Comparison of ENCODE assay signal across 8 cellular contexts in genomic region chr16:28802235-28803019, GRCh38. TPM values are rescaled to one million over a fixed set of nuclear protein-coding genes. Genes with fewer than 3 reads are reported as not detected.
DNase-seq lines count a peak whose midpoint lies in the region; ATAC-seq, FAIRE-seq and TF ChIP-seq lines count a peak whose summit lies in the region.
"Not testable (repeated sequence)": the region's sequence is repeated elsewhere in the genome, so short reads cannot be mapped to it uniquely, and the experiment has no call there.

No MANE protein-coding gene starts in this region.

- DNase-seq in HT1080 (ENCODE audit: low read depth) (peak; percentile 62), SHP77 treated with DMSO at 0.1 percent for 48 hours (lab: John Stamatoyannopoulos, UW) (peak; percentile 44), caudate nucleus (lab: John Stamatoyannopoulos, UW) (peak in 35 of 61 donors; percentile 0 to 87 (median 17)), kidney glomerular epithelial cell (lab: John Stamatoyannopoulos, UW) (peak; percentile 36), small intestine (peak; percentile 76), transverse colon (peak; percentile 71)
- DNase-seq in activated CD8-positive, alpha-beta memory T cell treated with anti-CD3 and anti-CD28 coated beads for 48 hours (ENCODE audit: low read depth in 2 of 3, low spot score in 2 of 3): peak in 2 of 3 experiments; percentile 14 to 31

- WGBS in small intestine, 3 donors: 38 to 46% (median 40%) methylated on average over 5 to 7 of the region's 13 CpGs
- 63% methylated on average over 4 of the region's 13 CpGs; no CpG with 5 or more reads in 1 of the 2 donors for WGBS in transverse colon (ENCODE audit: low coverage in 1 of 2), 2 donors

- not testable (repeated sequence) for H3K9me3 ChIP-seq in small intestine (ENCODE audit: control insufficient read depth, low read depth); transverse colon

- TF ChIP-seq POLR2A in transverse colon (IDR thresholded peaks at IDR 0.05): not testable (repeated sequence)

- not testable (repeated sequence) for FAIRE-seq in small intestine (lab: Jason Lieb, UNC)

- not testable (repeated sequence) for TF ChIP-seq EP300 in transverse colon (IDR thresholded peaks at IDR 0.05; ENCODE audit: low read depth)

- not testable (repeated sequence) for H3K4me1 ChIP-seq in small intestine (ENCODE audit: control insufficient read depth in 2 of 2, insufficient read depth in 1 of 2, low read depth in 1 of 2, low read length in 1 of 2); transverse colon

- in situ Hi-C loops in transverse colon (cut with MboI; ENCODE audit: low pct_ligation_motif_present in 1 of 4, low pct_unique_long_range_greater_than_20kb in 1 of 4, low sequenced_read_pairs in 3 of 4): not testable (repeated sequence)

- ATAC-seq in GM18861 (IDR thresholded peaks at IDR 0.05; ENCODE audit: unreplicated experiment): peak; percentile 49

- H3K27me3 ChIP-seq in small intestine (ENCODE audit: control insufficient read depth in 2 of 2, insufficient read depth in 2 of 2, low read length in 2 of 2); transverse colon: not testable (repeated sequence)

- H3K36me3 ChIP-seq in small intestine (ENCODE audit: control insufficient read depth in 2 of 2, insufficient read depth in 2 of 2, low read length in 2 of 2); transverse colon: not testable (repeated sequence)

- intact Hi-C loops in transverse colon (cut with DNase I; ENCODE audit: low total_unique reads): not testable (repeated sequence)

- H3K27ac ChIP-seq in caudate nucleus (ENCODE audit: low read depth, low read length); small intestine (ENCODE audit: low read depth in 1 of 2, low read length in 1 of 2); transverse colon: not testable (repeated sequence)

- H3K4me3 ChIP-seq in small intestine (ENCODE audit: low read depth in 1 of 2, low read length in 2 of 2): not testable (repeated sequence)
- peak overlapping the region in 1 of 4 donors; percentile 26 for H3K4me3 ChIP-seq in transverse colon

- TF ChIP-seq CTCF in transverse colon (IDR thresholded peaks at IDR 0.05): peak in 3 of 5 experiments; percentile 26 to 56 (median 50)

RNA-seq across cellular contexts. Expression of gene ATXN2L, which starts 20.4 kb away (rescaled TPM):
- 36.5 and 57.7 TPM in 2 replicates for total RNA-seq in HT1080 (2014; rRNA removed; shearing (Covaris generic))
- 121 and 152 TPM in 2 replicates for polyA plus RNA-seq in HT1080 (2015; cell fraction: cytosol; rRNA removed)
- 367 and 398 TPM in 2 replicates for polyA plus RNA-seq in HT1080 (2015; cell fraction: nucleus; rRNA removed)
- 10 to 100 TPM; 51.9 to 72.5 (median 57.7) TPM for polyA plus RNA-seq in small intestine
- 100 to 1,000 TPM in 3 of 4 donors, 10 to 100 TPM in 1; 90.2 to 165 (median 105) TPM for total RNA-seq in transverse colon

RNA-seq across cellular contexts. Expression of gene TUFM, which starts 43.7 kb away (rescaled TPM):
- total RNA-seq in HT1080 (2014; rRNA removed; shearing (Covaris generic)): 390 and 404 TPM in 2 replicates
- polyA plus RNA-seq in HT1080 (2015; cell fraction: cytosol; rRNA removed): 226 and 238 TPM in 2 replicates
- polyA plus RNA-seq in HT1080 (2015; cell fraction: nucleus; rRNA removed): 270 and 313 TPM in 2 replicates
- 100 to 1,000 TPM; 196 to 293 (median 229) TPM for polyA plus RNA-seq in small intestine
- 100 to 1,000 TPM; 126 to 190 (median 143) TPM for total RNA-seq in transverse colon

RNA-seq across cellular contexts. Expression of gene NPIPB9, which starts 50.8 kb away (rescaled TPM):
- total RNA-seq in HT1080 (2014; rRNA removed; shearing (Covaris generic)): 0.33 and 0.40 TPM in 2 replicates
- 0.05 TPM in 1 of 2 replicates, not detected in the other for polyA plus RNA-seq in HT1080 (2015; cell fraction: cytosol; rRNA removed)
- polyA plus RNA-seq in HT1080 (2015; cell fraction: nucleus; rRNA removed): 1.4 and 1.9 TPM in 2 replicates
- polyA plus RNA-seq in small intestine: under 1 TPM in 1 of 3 donors, not detected in 2; 0.10 TPM
- 10 to 100 TPM in 3 of 4 donors, not detected in 1; 13.2 to 23.9 (median 19.4) TPM for total RNA-seq in transverse colon

Comparison
In these comparisons a context has a peak if more than half of its experiments do, and no peak if none do; other contexts are left out.
1. DNase-seq: peak in every context shown above with its lines; median percentile 76 in small intestine; 71 in transverse colon; 62 in HT1080; 44 in SHP77 treated with DMSO at 0.1 percent for 48 hours; 36 in kidney glomerular epithelial cell; 22 in activated CD8-positive, alpha-beta memory T cell treated with anti-CD3 and anti-CD28 coated beads for 48 hours; 17 in caudate nucleus.